In the genomic region with DNA sequence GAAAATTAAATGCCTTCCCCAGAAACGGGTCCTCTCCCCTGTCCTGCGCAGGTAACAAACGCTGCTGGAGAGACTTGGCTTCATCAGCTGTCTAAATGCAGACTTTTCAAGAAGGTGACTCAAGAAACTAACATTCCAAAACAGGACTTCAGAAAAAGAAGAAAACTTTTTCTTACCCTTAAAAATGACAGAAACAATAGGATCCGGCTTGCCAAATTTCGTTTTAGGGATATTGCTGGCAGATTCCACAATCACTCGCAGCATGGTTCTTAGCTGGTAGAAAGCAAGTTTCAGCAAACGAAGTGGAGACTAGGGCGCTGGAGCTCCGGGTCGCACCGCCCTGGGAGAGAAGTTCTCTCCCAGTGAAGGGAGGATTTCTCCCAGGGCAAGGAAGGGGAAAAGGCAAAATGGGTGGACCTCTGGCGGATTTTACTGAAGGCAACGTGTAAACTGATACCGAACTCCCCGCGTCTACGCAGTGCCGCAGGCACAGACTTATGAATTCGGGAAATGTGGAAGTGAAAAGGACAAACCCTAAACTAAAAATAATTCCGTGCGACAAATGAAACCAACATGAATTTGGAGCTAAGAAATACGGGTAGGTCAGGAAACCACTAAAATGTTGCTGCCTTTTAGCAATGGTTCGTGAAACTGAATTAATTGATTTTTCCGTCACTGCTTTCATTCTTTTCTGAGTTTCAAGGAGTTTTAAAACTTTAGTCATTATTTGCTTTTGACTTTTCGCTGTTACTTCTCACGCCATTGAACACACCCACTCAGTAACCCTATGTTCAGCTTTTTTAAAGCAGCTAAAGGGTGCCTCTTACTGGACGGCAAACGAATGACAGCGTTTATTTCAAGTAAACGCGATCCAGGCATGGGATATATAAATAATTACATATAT, we compare ENCODE assay signal across 1 cellular context.
TF ChIP-seq lines count a peak whose summit lies in the region.

A gene with protein sequence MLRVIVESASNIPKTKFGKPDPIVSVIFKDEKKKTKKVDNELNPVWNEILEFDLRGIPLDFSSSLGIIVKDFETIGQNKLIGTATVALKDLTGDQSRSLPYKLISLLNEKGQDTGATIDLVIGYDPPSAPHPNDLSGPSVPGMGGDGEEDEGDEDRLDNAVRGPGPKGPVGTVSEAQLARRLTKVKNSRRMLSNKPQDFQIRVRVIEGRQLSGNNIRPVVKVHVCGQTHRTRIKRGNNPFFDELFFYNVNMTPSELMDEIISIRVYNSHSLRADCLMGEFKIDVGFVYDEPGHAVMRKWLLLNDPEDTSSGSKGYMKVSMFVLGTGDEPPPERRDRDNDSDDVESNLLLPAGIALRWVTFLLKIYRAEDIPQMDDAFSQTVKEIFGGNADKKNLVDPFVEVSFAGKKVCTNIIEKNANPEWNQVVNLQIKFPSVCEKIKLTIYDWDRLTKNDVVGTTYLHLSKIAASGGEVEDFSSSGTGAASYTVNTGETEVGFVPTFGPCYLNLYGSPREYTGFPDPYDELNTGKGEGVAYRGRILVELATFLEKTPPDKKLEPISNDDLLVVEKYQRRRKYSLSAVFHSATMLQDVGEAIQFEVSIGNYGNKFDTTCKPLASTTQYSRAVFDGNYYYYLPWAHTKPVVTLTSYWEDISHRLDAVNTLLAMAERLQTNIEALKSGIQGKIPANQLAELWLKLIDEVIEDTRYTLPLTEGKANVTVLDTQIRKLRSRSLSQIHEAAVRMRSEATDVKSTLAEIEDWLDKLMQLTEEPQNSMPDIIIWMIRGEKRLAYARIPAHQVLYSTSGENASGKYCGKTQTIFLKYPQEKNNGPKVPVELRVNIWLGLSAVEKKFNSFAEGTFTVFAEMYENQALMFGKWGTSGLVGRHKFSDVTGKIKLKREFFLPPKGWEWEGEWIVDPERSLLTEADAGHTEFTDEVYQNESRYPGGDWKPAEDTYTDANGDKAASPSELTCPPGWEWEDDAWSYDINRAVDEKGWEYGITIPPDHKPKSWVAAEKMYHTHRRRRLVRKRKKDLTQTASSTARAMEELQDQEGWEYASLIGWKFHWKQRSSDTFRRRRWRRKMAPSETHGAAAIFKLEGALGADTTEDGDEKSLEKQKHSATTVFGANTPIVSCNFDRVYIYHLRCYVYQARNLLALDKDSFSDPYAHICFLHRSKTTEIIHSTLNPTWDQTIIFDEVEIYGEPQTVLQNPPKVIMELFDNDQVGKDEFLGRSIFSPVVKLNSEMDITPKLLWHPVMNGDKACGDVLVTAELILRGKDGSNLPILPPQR (N-terminal part only) (minus strand): TSS at position 404 of the 904 bp plus-strand sequence. CDS start 140 bp downstream, at position 264.

TF ChIP-seq in HCT116, 20 proteins besides CTCF, POLR2A, EP300 and RAD21:
- TF ChIP-seq, protein P1, sequence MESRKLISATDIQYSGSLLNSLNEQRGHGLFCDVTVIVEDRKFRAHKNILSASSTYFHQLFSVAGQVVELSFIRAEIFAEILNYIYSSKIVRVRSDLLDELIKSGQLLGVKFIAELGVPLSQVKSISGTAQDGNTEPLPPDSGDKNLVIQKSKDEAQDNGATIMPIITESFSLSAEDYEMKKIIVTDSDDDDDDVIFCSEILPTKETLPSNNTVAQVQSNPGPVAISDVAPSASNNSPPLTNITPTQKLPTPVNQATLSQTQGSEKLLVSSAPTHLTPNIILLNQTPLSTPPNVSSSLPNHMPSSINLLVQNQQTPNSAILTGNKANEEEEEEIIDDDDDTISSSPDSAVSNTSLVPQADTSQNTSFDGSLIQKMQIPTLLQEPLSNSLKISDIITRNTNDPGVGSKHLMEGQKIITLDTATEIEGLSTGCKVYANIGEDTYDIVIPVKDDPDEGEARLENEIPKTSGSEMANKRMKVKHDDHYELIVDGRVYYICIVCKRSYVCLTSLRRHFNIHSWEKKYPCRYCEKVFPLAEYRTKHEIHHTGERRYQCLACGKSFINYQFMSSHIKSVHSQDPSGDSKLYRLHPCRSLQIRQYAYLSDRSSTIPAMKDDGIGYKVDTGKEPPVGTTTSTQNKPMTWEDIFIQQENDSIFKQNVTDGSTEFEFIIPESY (IDR thresholded peaks at IDR 0.05; ENCODE audit: extremely low read depth, insufficient replicate concordance, low read length): no peak
- no peak for TF ChIP-seq CEBPB (IDR thresholded peaks at IDR 0.05; ENCODE audit: low read depth)
- TF ChIP-seq SP1 (IDR thresholded peaks at IDR 0.05; ENCODE audit: low read depth): peak; percentile 45; the same call in 1 of the 2 replicates
- no peak for TF ChIP-seq TCF7L2 (IDR thresholded peaks at IDR 0.05; ENCODE audit: borderline replicate concordance, extremely low read depth, insufficient read depth, insufficient read length)
- TF ChIP-seq POLR2AphosphoS5 (IDR thresholded peaks at IDR 0.05; ENCODE audit: low read depth, low read length): peak; percentile 55; the same call in 1 of the 2 replicates
- TF ChIP-seq EZH2 (IDR thresholded peaks at IDR 0.05): no peak
- TF ChIP-seq CBX3 (IDR thresholded peaks at IDR 0.05; ENCODE audit: low read depth): no peak; the same call in 1 of the 2 replicates
- no peak for TF ChIP-seq ELF1 (IDR thresholded peaks at IDR 0.05; ENCODE audit: borderline replicate concordance, low read depth)
- TF ChIP-seq, protein P2, sequence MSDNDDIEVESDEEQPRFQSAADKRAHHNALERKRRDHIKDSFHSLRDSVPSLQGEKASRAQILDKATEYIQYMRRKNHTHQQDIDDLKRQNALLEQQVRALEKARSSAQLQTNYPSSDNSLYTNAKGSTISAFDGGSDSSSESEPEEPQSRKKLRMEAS (IDR thresholded peaks at IDR 0.05): peak; percentile 46
- peak; percentile 50; the same call in 1 of the 2 replicates for TF ChIP-seq SIN3A (IDR thresholded peaks at IDR 0.05; ENCODE audit: low read depth)
- no peak for TF ChIP-seq SRF (IDR thresholded peaks at IDR 0.05; ENCODE audit: low read depth)
- TF ChIP-seq YY1 (IDR thresholded peaks at IDR 0.05; ENCODE audit: extremely low read depth, insufficient replicate concordance, low read depth, low read length): peak; percentile 12
